Comparison of ENCODE assay signal across 19 cellular contexts in the genomic region with DNA sequence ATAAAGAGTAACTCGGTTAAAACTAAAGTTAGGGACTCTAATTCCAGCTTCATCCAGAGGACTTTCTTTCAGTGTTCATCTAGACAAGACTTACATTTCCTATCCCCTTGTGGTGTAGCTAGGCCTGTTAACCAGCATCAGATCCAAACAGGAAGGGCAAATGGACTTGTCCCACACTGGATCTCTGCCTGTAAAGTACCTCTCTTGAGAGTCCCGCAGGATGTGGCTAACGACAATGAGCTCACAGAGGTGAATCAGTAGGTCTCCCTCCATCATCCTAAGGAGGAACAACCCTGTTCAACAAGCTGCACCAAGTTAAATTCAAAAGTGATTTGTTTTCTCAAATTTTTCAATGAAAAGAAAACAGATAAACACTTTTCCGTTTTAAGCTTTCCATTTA.
"Had no signal": no experiment of that assay in that cellular context is flagged by ENCODE, and none has a peak within 500 bp of the region (broad histone marks: within the 10 kb centered on the region; RNA-seq: fewer than 3 reads in every experiment).

No MANE protein-coding gene starts in this region.

- H3K36me3 ChIP-seq: cardiac muscle cell, esophagus squamous epithelium, ovary, stomach had no signal

- H3K4me1 ChIP-seq: psoas muscle had no signal

- DNase-seq: activated CD4-positive, alpha-beta T cell treated with anti-CD3 and anti-CD28 coated beads, Interleukin-2, amount 10 ng/mL, durations not matched to agents 7 days and 5 days; activated CD8-positive, alpha-beta memory T cell treated with anti-CD3 and anti-CD28 coated beads, Interleukin-2, amount 50 U/mL, for 4 hours; activated CD8-positive, alpha-beta T cell treated with anti-CD3 and anti-CD28 coated beads, Interleukin-2, amount 10 ng/mL, durations not matched to agents 7 days and 5 days; activated effector memory CD4-positive, alpha-beta T cell treated with Interleukin-2 at 50 U/mL for 16 hours; activated T-cell treated with anti-CD3 and anti-CD28 coated beads, Interleukin-2, amount 50 U/mL, for 48 hours; effector memory CD8-positive, alpha-beta T cell; esophagus squamous epithelium; left ventricle myocardium superior; mucosa of descending colon; naive B cell; ovary; psoas muscle; right cardiac atrium; stimulated activated CD4-positive, alpha-beta T cell treated with anti-CD3 and anti-CD28 coated beads, Interleukin-4, amount 100 ng/mL, for 24 hours; stomach; T1000; trophoblast cell had no signal

- ATAC-seq: activated CD8-positive, alpha-beta T cell treated with anti-CD3 and anti-CD28 coated beads, Interleukin-2, amount 10 ng/mL, durations not matched to agents 7 days and 5 days; effector memory CD8-positive, alpha-beta T cell; left ventricle myocardium superior; mucosa of descending colon; psoas muscle; right cardiac atrium; stimulated activated effector memory CD8-positive, alpha-beta T cell treated with anti-CD3 and anti-CD28 coated beads, Interleukin-12 subunit alpha, Interleukin-12 subunit beta, amount 100 ng/mL, for 72 hours had no signal

- H3K4me3 ChIP-seq: cardiac muscle cell, esophagus squamous epithelium, mucosa of descending colon, ovary, psoas muscle, stomach had no signal

- H3K27ac ChIP-seq: cardiac muscle cell, esophagus squamous epithelium, ovary, psoas muscle, stomach had no signal

- H3K9me3 ChIP-seq: esophagus squamous epithelium, mucosa of descending colon, ovary, psoas muscle, stomach had no signal

- H3K27me3 ChIP-seq: cardiac muscle cell, esophagus squamous epithelium, ovary, stomach had no signal
